In the genomic region with DNA sequence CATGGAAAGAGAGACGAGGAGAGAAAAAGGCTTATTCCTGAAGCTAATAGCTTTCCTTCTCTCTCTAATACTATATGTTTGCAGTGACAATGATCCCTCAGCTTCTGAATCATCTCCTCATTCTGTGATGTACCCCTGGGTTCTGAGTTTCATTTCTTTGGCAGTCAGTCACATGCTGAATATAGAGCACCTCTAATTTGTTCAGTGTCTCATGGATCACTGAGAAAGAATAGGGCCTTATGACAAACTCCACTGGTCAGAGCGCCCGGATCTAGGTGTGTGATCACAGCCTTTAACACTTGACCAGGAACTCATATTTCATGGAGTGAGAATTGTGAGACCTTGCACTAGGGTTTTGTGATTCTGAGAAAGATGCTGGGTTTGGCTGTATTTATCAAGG, we compare ENCODE assay signal across 1 cellular context.
TF ChIP-seq lines count a peak whose summit lies in the region.

No MANE protein-coding gene starts in this region.

TF ChIP-seq in IMR-90, 13 proteins besides CTCF, POLR2A, EP300 and RAD21:
- TF ChIP-seq, protein P1, sequence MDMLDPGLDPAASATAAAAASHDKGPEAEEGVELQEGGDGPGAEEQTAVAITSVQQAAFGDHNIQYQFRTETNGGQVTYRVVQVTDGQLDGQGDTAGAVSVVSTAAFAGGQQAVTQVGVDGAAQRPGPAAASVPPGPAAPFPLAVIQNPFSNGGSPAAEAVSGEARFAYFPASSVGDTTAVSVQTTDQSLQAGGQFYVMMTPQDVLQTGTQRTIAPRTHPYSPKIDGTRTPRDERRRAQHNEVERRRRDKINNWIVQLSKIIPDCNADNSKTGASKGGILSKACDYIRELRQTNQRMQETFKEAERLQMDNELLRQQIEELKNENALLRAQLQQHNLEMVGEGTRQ (IDR thresholded peaks at IDR 0.05; ENCODE audit: low read depth, low read length) = 0 out of 2 replicates have a peak, but pooled peaks have one; percentile 11
